24 cellular contexts compared by ENCODE assay signal in the genomic region with DNA sequence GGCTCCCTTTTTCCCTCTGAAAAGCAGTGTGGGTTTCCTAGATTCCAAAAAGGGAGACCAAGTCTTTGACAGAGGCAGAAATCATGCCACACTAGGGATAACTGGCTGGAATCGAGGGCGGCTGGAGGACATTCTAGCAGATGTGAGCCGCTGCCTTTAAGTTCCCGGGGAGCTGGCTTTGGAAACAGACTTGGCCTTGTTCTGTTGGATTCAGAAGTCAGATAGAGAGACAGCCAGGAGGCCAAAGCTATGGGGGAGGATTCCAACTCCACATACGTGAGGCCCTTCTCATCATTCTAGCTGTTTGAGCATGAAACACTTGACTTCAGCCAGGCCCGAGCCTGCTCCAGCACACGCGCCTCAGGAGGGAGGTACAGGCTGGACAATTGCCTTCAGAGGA.
"Had no signal": no experiment of that assay in that cellular context is flagged by ENCODE, and none has a peak within 500 bp of the region (broad histone marks: within the 10 kb centered on the region; RNA-seq: fewer than 3 reads in every experiment).

No MANE protein-coding gene starts in this region.

- ATAC-seq: activated CD8-positive, alpha-beta memory T cell treated with anti-CD3 and anti-CD28 coated beads, Interleukin-2, amount 10 ng/mL, durations not matched to agents 7 days and 5 days; activated CD8-positive, alpha-beta T cell treated with anti-CD3 and anti-CD28 coated beads, Interleukin-2, amount 10 ng/mL, durations not matched to agents 7 days and 5 days; activated naive CD4-positive, alpha-beta T cell treated with anti-CD3 and anti-CD28 coated beads, Interleukin-2, amount 50 U/mL, for 72 hours; left lung; stimulated activated memory B cell treated with anti-CD40 and anti-IgM and Interleukin-4, amounts not matched to agents 10 μg/mL and 1 μg/mL and 100 μg/mL, for 72 hours had no signal

- H3K27me3 ChIP-seq: colonic mucosa, left lung, sigmoid colon, suprapubic skin, tibial nerve had no signal

- H3K4me3 ChIP-seq: colonic mucosa, dorsolateral prefrontal cortex, left lung, sigmoid colon, stomach, suprapubic skin, tibial nerve had no signal

- H3K4me1 ChIP-seq: colonic mucosa, left lung, parathyroid adenoma had no signal

- H3K9ac ChIP-seq: parathyroid adenoma had no signal

- H3K27ac ChIP-seq: colonic mucosa, left lung, parathyroid adenoma, suprapubic skin, tibial nerve had no signal

- H3K36me3 ChIP-seq: colonic mucosa, left lung, sigmoid colon, stomach, suprapubic skin, tibial nerve had no signal

- DNase-seq: activated B cell treated with CpG ODN at 0.5 μM for 24 hours; activated CD4-positive, alpha-beta T cell treated with anti-CD3 and anti-CD28 coated beads, Interleukin-2, amount 50 U/mL, for 1 hour; activated CD8-positive, alpha-beta memory T cell treated with anti-CD3 and anti-CD28 coated beads, Interleukin-2, amount 10 ng/mL, durations not matched to agents 7 days and 5 days; activated CD8-positive, alpha-beta T cell treated with anti-CD3 and anti-CD28 coated beads, Interleukin-2, amount 10 ng/mL, durations not matched to agents 7 days and 5 days; activated naive CD4-positive, alpha-beta T cell; activated T-cell treated with anti-CD3 and anti-CD28 coated beads, Interleukin-2, amount 50 U/mL, for 48 hours; cerebellar nuclear complex; colonic mucosa; dorsolateral prefrontal cortex; effector memory CD4-positive, alpha-beta T cell; kidney glomerular epithelial cell; left lung; naive B cell; sigmoid colon; small intestine; stimulated activated CD4-positive, alpha-beta T cell treated with anti-CD3 and anti-CD28 coated beads, Interleukin-4, amount 100 ng/mL, for 4 hours; stimulated activated CD8-positive, alpha-beta memory T cell treated with anti-CD3 and anti-CD28 coated beads, Interleukin-4, amount 100 ng/mL, for 48 hours; stomach; T-helper 1 cell had no signal
